In genomic region chr1:232923739-232924386, GRCh38 we compare ENCODE assay signal across 8 cellular contexts. TPM values are rescaled to one million over a fixed set of nuclear protein-coding genes. Genes with fewer than 3 reads are reported as not detected.
DNase-seq lines count a peak whose midpoint lies in the region; ATAC-seq and TF ChIP-seq lines count a peak whose summit lies in the region.

No MANE protein-coding gene starts in this region.

- ATAC-seq in HG02798 (IDR thresholded peaks at IDR 0.05; ENCODE audit: poor library complexity, unreplicated experiment) (peak; percentile 83), GM21381 (IDR thresholded peaks at IDR 0.05; ENCODE audit: unreplicated experiment) (no peak), GM19324 (IDR thresholded peaks at IDR 0.05; ENCODE audit: low FRiP score, unreplicated experiment) (no peak)

- no peaks in the 10 kb centered on the region for H3K27me3 ChIP-seq in WERI-Rb-1 (ENCODE audit: insufficient read depth, low read depth, severe bottlenecking)

- DNase-seq in Caki2 (ENCODE audit: low read depth) (peak; percentile 16), kidney tubule cell (ENCODE audit: low spot score) (peak; percentile 98), foreskin fibroblast (no peak), WERI-Rb-1 (no peak)
- peak; percentile 9 for DNase-seq in activated CD4-positive, alpha-beta T cell treated with anti-CD3 and anti-CD28 coated beads, Interleukin-2, amount 50 U/mL, for 1 hour

- H3K27ac ChIP-seq in WERI-Rb-1, result no peak overlapping the region

- TF ChIP-seq CTCF in foreskin fibroblast (IDR thresholded peaks at IDR 0.05; ENCODE audit: low read depth, low read length), result no peak
- TF ChIP-seq CTCF in WERI-Rb-1 (IDR thresholded peaks at IDR 0.05; ENCODE audit: low read depth, low read length), result no peak

- no peaks in the 10 kb centered on the region for H3K9me3 ChIP-seq in WERI-Rb-1 (ENCODE audit: severe bottlenecking)

- in situ Hi-C loops in Caki2 (cut with HindIII; ENCODE audit: low pct_unique_long_range_greater_than_20kb, low sequenced_read_pairs), result no loop called here

- H3K4me3 ChIP-seq in foreskin fibroblast (ENCODE audit: low read depth in 1 of 2, low read length in 2 of 2) (no peak overlapping the region), WERI-Rb-1 (ENCODE audit: low read depth, low read length) (no peak overlapping the region)

- H3K36me3 ChIP-seq in WERI-Rb-1, result no peaks in the 10 kb centered on the region

RNA-seq across cellular contexts. Expression of gene NTPCR, which starts 26.5 kb away (rescaled TPM):
- total RNA-seq in Caki2 (2014; rRNA removed; shearing (Covaris generic); ENCODE audit: low replicate concordance), result 77.2 and 105 TPM in 2 replicates

Comparison
In these comparisons a context has a peak if more than half of its experiments do, and no peak if none do; other contexts are left out.
1. DNase-seq: peak in Caki2 (single experiment), activated CD4-positive, alpha-beta T cell treated with anti-CD3 and anti-CD28 coated beads, Interleukin-2, amount 50 U/mL, for 1 hour (single experiment) and kidney tubule cell (single experiment); none in foreskin fibroblast (0 of 2) and WERI-Rb-1 (single experiment).